8 cellular contexts compared by ENCODE assay signal in genomic region chr16:89217388-89218191, GRCh38. TPM values are rescaled to one million over a fixed set of nuclear protein-coding genes. Genes with fewer than 3 reads are reported as not detected.
A peak's percentile ranks its signal among the peaks of the same experiment; 100 is the strongest.
DNase-seq lines count a peak whose midpoint lies in the region; ATAC-seq and TF ChIP-seq lines count a peak whose summit lies in the region.

ZNF778 (plus strand) TSS chr16:89217703; CDS start chr16:89221128, 3,425 bp downstream.

- H3K4me3 ChIP-seq in Loucy (ENCODE audit: low read length, poor library complexity, severe bottlenecking) (peak within 1 kb of the TSS; percentile 75), adipocyte (ENCODE audit: low read length) (peak within 1 kb of the TSS; percentile 89), heart left ventricle (peak within 1 kb of the TSS; percentile 62 to 100 (median 92)), transverse colon (peak within 1 kb of the TSS; percentile 42 to 90 (median 76))

- no peaks in the 10 kb centered on the region for H3K27me3 ChIP-seq in Loucy (ENCODE audit: insufficient read depth, low read length, poor library complexity, severe bottlenecking)
- no peaks in the 10 kb centered on the region for H3K27me3 ChIP-seq in adipocyte (replicated peaks; ENCODE audit: control insufficient read depth, insufficient read depth, low read length)
- H3K27me3 ChIP-seq in heart left ventricle, result no peaks in the 10 kb centered on the region
- no peaks in the 10 kb centered on the region for H3K27me3 ChIP-seq in transverse colon

- TF ChIP-seq CTCF in Loucy (conservative IDR thresholded peaks at IDR 0.05; ENCODE audit: low read length), result no peak
- no peak for TF ChIP-seq CTCF in heart left ventricle (IDR thresholded peaks at IDR 0.05)
- peak in 2 of 5 experiments; percentile 1 to 35 for TF ChIP-seq CTCF in transverse colon (IDR thresholded peaks at IDR 0.05)

- intact Hi-C loops in heart left ventricle (cut with DNase I) (loop anchor here (1.0 to 10.0 kb wide), 15 partner anchors 113 to 765 kb away; partner anchors contain the start of genes GALNS (in 2 of the 10), TRAPPC2L (in 2 of the 10), APRT (in 1 of the 10) and ZFPM1 (in 1 of the 10)), transverse colon (cut with DNase I; ENCODE audit: low total_unique reads) (loop anchor here (5.0 kb wide), 1 partner anchor 275 kb away; no protein-coding TSS in a partner anchor)

- H3K79me2 ChIP-seq in Loucy (ENCODE audit: insufficient read depth, low read length), result peaks cover 6% of the 10 kb centered on the region; the same call in 1 of the 2 replicates

- TF ChIP-seq POLR2A in heart left ventricle (IDR thresholded peaks at IDR 0.05), result peak; percentile 11 to 90
- TF ChIP-seq POLR2A in transverse colon (IDR thresholded peaks at IDR 0.05), result peak; percentile 84

- H3K4me2 ChIP-seq in Loucy (ENCODE audit: low read depth, low read length, poor library complexity, severe bottlenecking), result peak within 1 kb of the TSS; percentile 100

- DNase-seq in GOT3 (lab: John Stamatoyannopoulos, UW) (peak; percentile 64), SW480 (ENCODE audit: low spot score) (peak; percentile 70), adipocyte (ENCODE audit: low read depth) (peak; percentile 96), heart left ventricle (peak; percentile 84 to 91 (median 88)), pons (ENCODE audit: low spot score) (peak; percentile 87), transverse colon (peak; percentile 86)

- no peaks in the 10 kb centered on the region for H4K20me1 ChIP-seq in Loucy (ENCODE audit: insufficient read depth, low read length, poor library complexity, severe bottlenecking)

- H3K4me1 ChIP-seq in ES-I3 (ENCODE audit: insufficient read depth, low read length), result no peaks in the 10 kb centered on the region
- peaks cover 2% of the 10 kb centered on the region for H3K4me1 ChIP-seq in Loucy (ENCODE audit: insufficient read depth, low read length, poor library complexity, severe bottlenecking)
- H3K4me1 ChIP-seq in adipocyte (ENCODE audit: control insufficient read depth, insufficient read depth, low read length), result peaks cover 18% of the 10 kb centered on the region
- H3K4me1 ChIP-seq in heart left ventricle, result peaks cover 0 to 31% (median 20%) of the 10 kb centered on the region in 12 donors
- H3K4me1 ChIP-seq in transverse colon, result peaks cover 11 to 34% (median 23%) of the 10 kb centered on the region in 4 donors

- TF ChIP-seq EP300 in transverse colon (IDR thresholded peaks at IDR 0.05; ENCODE audit: low read depth), result no peak

- no peaks in the 10 kb centered on the region for H3K9me3 ChIP-seq in ES-I3 (ENCODE audit: control insufficient read depth, insufficient read depth, low read length)
- H3K9me3 ChIP-seq in Loucy (ENCODE audit: insufficient read depth, low read depth, low read length), result no peaks in the 10 kb centered on the region
- H3K9me3 ChIP-seq in adipocyte (ENCODE audit: control insufficient read depth, low read length), result no peaks in the 10 kb centered on the region
- H3K9me3 ChIP-seq in heart left ventricle, result no peaks in the 10 kb centered on the region
- H3K9me3 ChIP-seq in transverse colon, result no peaks in the 10 kb centered on the region

- H3K36me3 ChIP-seq in ES-I3 (ENCODE audit: insufficient read depth, low read length), result peaks cover 8% of the 10 kb centered on the region
- H3K36me3 ChIP-seq in Loucy (ENCODE audit: insufficient read depth, low read length), result no peaks in the 10 kb centered on the region
- H3K36me3 ChIP-seq in adipocyte (ENCODE audit: control insufficient read depth, insufficient read depth, low read length, severe bottlenecking), result peaks cover 21% of the 10 kb centered on the region
- peaks cover 0 to 26% (median 19%) of the 10 kb centered on the region in 9 donors for H3K36me3 ChIP-seq in heart left ventricle
- peaks cover 0 to 5% (median under 1%) of the 10 kb centered on the region in 4 donors for H3K36me3 ChIP-seq in transverse colon

- no peaks in the 10 kb centered on the region for H3K9me2 ChIP-seq in Loucy (replicated peaks; ENCODE audit: low read depth, low read length)

- H3K9ac ChIP-seq in ES-I3 (ENCODE audit: low read depth, low read length) (peak within 1 kb of the TSS; percentile 78), Loucy (ENCODE audit: low read depth, low read length, poor library complexity, severe bottlenecking) (peak within 1 kb of the TSS; percentile 75), adipocyte (ENCODE audit: low read length) (peak within 1 kb of the TSS; percentile 95)

- no peaks in the 10 kb centered on the region for H3F3A ChIP-seq in Loucy (ENCODE audit: low read depth)

- H3K27ac ChIP-seq in heart left ventricle (peak within 1 kb of the TSS; percentile 89 to 99 (median 95)), transverse colon (peak within 1 kb of the TSS; percentile 95 to 98 (median 97))

- in situ Hi-C loops in transverse colon (cut with MboI; ENCODE audit: low pct_ligation_motif_present in 1 of 4, low pct_unique_long_range_greater_than_20kb in 1 of 4, low sequenced_read_pairs in 3 of 4), result loop anchor here in 3 of 4 donors (25.0 kb wide), 3 partner anchors 280 to 480 kb away; partner anchors contain the start of genes APRT (in 1 of the 3) and CDT1 (in 1 of the 3)

- peak; percentile 88 to 97 (median 96) for ATAC-seq in heart left ventricle

- peak within 1 kb of the TSS; percentile 90 for H2AFZ ChIP-seq in Loucy (ENCODE audit: low read length)

- 0 to 1% (median 0%) methylated on average over 57 to 91 of the region's 91 CpGs for WGBS in heart left ventricle, 4 donors
- 1% methylated on average over 81 of the region's 91 CpGs; no CpG with 5 or more reads in 1 of the 2 donors for WGBS in transverse colon (ENCODE audit: low coverage in 1 of 2), 2 donors

RNA-seq across cellular contexts. Expression of gene ZNF778, which starts in this region (rescaled TPM):
- total RNA-seq in heart left ventricle, result 10 to 100 TPM in 4 of 9 donors, 1 to 10 TPM in 5; 6.9 to 14.6 (median 9.9) TPM
- polyA plus RNA-seq in heart left ventricle, result 1 to 10 TPM; 1.6 to 5.4 TPM
- 10 to 100 TPM in 3 of 4 donors, 1 to 10 TPM in 1; 9.3 to 89.0 (median 13.4) TPM for total RNA-seq in transverse colon

Comparison
In these comparisons a context has a peak if more than half of its experiments do, and no peak if none do; other contexts are left out.
1. Peak in every context shown above with its lines: DNase-seq, ATAC-seq, H3K4me3 ChIP-seq and H3K27ac ChIP-seq.